12 cellular contexts compared by ENCODE assay signal in genomic region chr2:174325373-174325772, GRCh38. TPM values are rescaled to one million over a fixed set of nuclear protein-coding genes. Genes with fewer than 3 reads are reported as not detected.
A peak's percentile ranks its signal among the peaks of the same experiment; 100 is the strongest.
DNase-seq lines count a peak whose midpoint lies in the region; ATAC-seq and TF ChIP-seq lines count a peak whose summit lies in the region.
"Had no signal": no experiment of that assay in that cellular context is flagged by ENCODE, and none has a peak within 500 bp of the region (broad histone marks: within the 10 kb centered on the region; RNA-seq: fewer than 3 reads in every experiment).

No MANE protein-coding gene starts in this region.

- H3K4me3 ChIP-seq in Caco-2 (ENCODE audit: low read depth, low read length) (no peak overlapping the region), HUES64 (ENCODE audit: low read length) (peak overlapping the region; percentile 75)

- WGBS in HUES64: 38% methylated on average over 16 of the region's 16 CpGs

- no peaks in the 10 kb centered on the region for H3K27me3 ChIP-seq in Caco-2 (replicated peaks; ENCODE audit: control insufficient read depth, insufficient read depth, low read length)
- peaks cover 68% of the 10 kb centered on the region for H3K27me3 ChIP-seq in HUES64 (ENCODE audit: insufficient read depth, low read length)

- H3K4me1 ChIP-seq in Caco-2 (0 out of 2 replicates have a peak, but pooled peaks cover 2% of the 10 kb centered on the region), HUES64 (ENCODE audit: insufficient read depth, low read length) (peaks cover 19% of the 10 kb centered on the region)

- no peak overlapping the region for H3K27ac ChIP-seq in HUES64 (ENCODE audit: low read depth, low read length)
- H3K27ac ChIP-seq: body of pancreas, spleen had no signal

- H3K4me3 Mint-ChIP-seq in Caco-2 (ENCODE audit: unreplicated experiment) (peak overlapping the region; percentile 78), natural killer cell (peak overlapping the region; percentile 75)
- H3K4me3 Mint-ChIP-seq in dendritic cell treated with granulocyte-macrophage colony-stimulating factor and Interleukin-4, amounts not matched to agents 40 ng/mL and 50 ng/mL, for 4 days: peak overlapping the region; percentile 81

- H3K9me3 ChIP-seq in Caco-2 (no peaks in the 10 kb centered on the region), HUES64 (ENCODE audit: insufficient read depth, low read depth, low read length) (no peaks in the 10 kb centered on the region)
- H3K9me3 ChIP-seq: body of pancreas, spleen had no signal

- CTCF ChIA-PET in Caco-2 (lab: Charles Lee): interaction anchor here (0.6 to 1.3 kb wide), 4 partner anchors 10 to 362 kb away, joined by 3 to 5 read pairs (median 3); partner anchors contain the start of gene SP9

- H3K27ac Mint-ChIP-seq in Caco-2 (ENCODE audit: unreplicated experiment) (no peak overlapping the region), natural killer cell (no peak overlapping the region)
- H3K27ac Mint-ChIP-seq in dendritic cell treated with granulocyte-macrophage colony-stimulating factor and Interleukin-4, amounts not matched to agents 40 ng/mL and 50 ng/mL, for 4 days: peak overlapping the region; percentile 81

- H3K36me3 Mint-ChIP-seq in Caco-2 (ENCODE audit: insufficient read depth, unreplicated experiment) (no peaks in the 10 kb centered on the region), natural killer cell (no peaks in the 10 kb centered on the region)
- no peaks in the 10 kb centered on the region for H3K36me3 Mint-ChIP-seq in dendritic cell treated with granulocyte-macrophage colony-stimulating factor and Interleukin-4, amounts not matched to agents 40 ng/mL and 50 ng/mL, for 4 days (ENCODE audit: low read depth)

- ATAC-seq in natural killer cell (no peak), GM21619 (IDR thresholded peaks at IDR 0.05; ENCODE audit: unreplicated experiment) (no peak)
- ATAC-seq: body of pancreas had no signal

- H3K27me3 Mint-ChIP-seq in Caco-2 (ENCODE audit: insufficient read depth, unreplicated experiment) (peaks cover 11% of the 10 kb centered on the region), natural killer cell (ENCODE audit: low read depth in 2 of 2) (peaks cover 71 to 86% of the 10 kb centered on the region in 2 donors)
- H3K27me3 Mint-ChIP-seq in dendritic cell treated with granulocyte-macrophage colony-stimulating factor and Interleukin-4, amounts not matched to agents 40 ng/mL and 50 ng/mL, for 4 days: peaks cover 73% of the 10 kb centered on the region

- DNase-seq in Caco-2 (no peak), natural killer cell (no peak), GM19240 (ENCODE audit: insufficient read length, low spot score) (no peak), NCI-H226 (no peak)
- DNase-seq in stimulated activated CD8-positive, alpha-beta memory T cell treated with anti-CD3 and anti-CD28 coated beads, Interleukin-4, amount 100 ng/mL, for 48 hours: no peak
- DNase-seq: body of pancreas, NCI-H1930, spleen had no signal

- H3K36me3 ChIP-seq in Caco-2 (ENCODE audit: control insufficient read depth, insufficient read depth, low read length): no peaks in the 10 kb centered on the region
- no peaks in the 10 kb centered on the region for H3K36me3 ChIP-seq in HUES64 (ENCODE audit: insufficient read depth, low read length)
- H3K36me3 ChIP-seq: spleen had no signal

- peaks cover 11% of the 10 kb centered on the region for H3K4me1 Mint-ChIP-seq in Caco-2 (ENCODE audit: low read depth, unreplicated experiment)
- peaks cover 40% of the 10 kb centered on the region for H3K4me1 Mint-ChIP-seq in dendritic cell treated with granulocyte-macrophage colony-stimulating factor and Interleukin-4, amounts not matched to agents 40 ng/mL and 50 ng/mL, for 4 days (ENCODE audit: low read depth)
- peaks cover 19 to 31% of the 10 kb centered on the region in 2 donors for H3K4me1 Mint-ChIP-seq in natural killer cell

- TF ChIP-seq CTCF in Caco-2 (IDR thresholded peaks at IDR 0.05; ENCODE audit: insufficient read depth in 1 of 2, low read depth in 1 of 2, low read length in 1 of 2, severe bottlenecking in 1 of 2, unreplicated experiment in 1 of 2) (no peak), natural killer cell (IDR thresholded peaks at IDR 0.05) (no peak)

- no TSS peak for BruUV-seq in Caco-2 (replicated peaks; lab: Mats Ljungman, UMichigan)

- POLR2A ChIA-PET in Caco-2 (lab: Charles Lee): interaction anchor here (1.5 kb wide), 1 partner anchor 77 kb away, joined by 5 read pairs; the partner anchor contains the start of gene OLA1

- no peaks in the 10 kb centered on the region for H3K9me3 Mint-ChIP-seq in Caco-2 (ENCODE audit: unreplicated experiment)
- H3K9me3 Mint-ChIP-seq in dendritic cell treated with granulocyte-macrophage colony-stimulating factor and Interleukin-4, amounts not matched to agents 40 ng/mL and 50 ng/mL, for 4 days: no peaks in the 10 kb centered on the region
- no peaks in the 10 kb centered on the region for H3K9me3 Mint-ChIP-seq in natural killer cell

- intact Hi-C loops in Caco-2 (cut with micrococcal nuclease; ENCODE audit: unreplicated experiment) (loop anchor here (2.0 kb wide), 1 partner anchor 25 kb away; no protein-coding TSS in a partner anchor), natural killer cell (cut with micrococcal nuclease) (no loop called here)
- intact Hi-C loops in dendritic cell treated with granulocyte-macrophage colony-stimulating factor and Interleukin-4, amounts not matched to agents 40 ng/mL and 50 ng/mL, for 4 days (cut with micrococcal nuclease): loop anchor here (5.0 kb wide), 1 partner anchor 78 kb away; the partner anchor contains the start of gene OLA1

- H3K9ac ChIP-seq in HUES64 (ENCODE audit: low read depth, low read length): no peak overlapping the region

RNA-seq across cellular contexts. Expression of gene SP9, which starts 9.4 kb away (rescaled TPM):
- 2.9 TPM in 2 replicates for total RNA-seq in Caco-2 (2022)
- polyA plus RNA-seq in HUES64 (2013, experiment 1 of 2): 0.45 TPM
- 0.89 TPM for polyA plus RNA-seq in HUES64 (2013, experiment 2 of 2)
- not detected for total RNA-seq in natural killer cell
- total RNA-seq: body of pancreas; spleen; T-helper 1 cell treated with Interleukin-12 subunit alpha and Interleukin-12 subunit beta and Interleukin-4 antibody, amounts not matched to agents 30 ng/mL and 1 ng/mL, for 36 hours had no signal
- polyA plus RNA-seq: spleen had no signal
